In genomic region chr13:75825599-75825998, GRCh38 we compare ENCODE assay signal across 16 cellular contexts.
"Had no signal": no experiment of that assay in that cellular context is flagged by ENCODE, and none has a peak within 500 bp of the region (broad histone marks: within the 10 kb centered on the region; RNA-seq: fewer than 3 reads in every experiment).

No MANE protein-coding gene starts in this region.

- FAIRE-seq: colon, small intestine had no signal

- H3K4me1 Mint-ChIP-seq: activated T-helper 17 cell treated with anti-CD3 and anti-CD28 coated beads, Interleukin-2, amount 50 U/mL, for 72 hours; natural killer cell had no signal

- ATAC-seq: activated T-helper 17 cell treated with anti-CD3 and anti-CD28 coated beads, Interleukin-2, amount 50 U/mL, for 72 hours; left lobe of liver; natural killer cell had no signal

- H3K4me3 Mint-ChIP-seq: activated naive CD4-positive, alpha-beta T cell treated with anti-CD3 and anti-CD28 coated beads for 36 hours; activated T-helper 17 cell treated with anti-CD3 and anti-CD28 coated beads, Interleukin-2, amount 50 U/mL, for 72 hours; natural killer cell had no signal

- H3K4me1 ChIP-seq: right atrium auricular region, tibial artery, vagina had no signal

- H3K4me3 ChIP-seq: cardiac muscle cell, esophagus squamous epithelium, heart left ventricle, right atrium auricular region, tibial artery, vagina had no signal

- H3K27me3 ChIP-seq: cardiac muscle cell, esophagus squamous epithelium, heart left ventricle, right atrium auricular region, tibial artery, vagina had no signal

- H3K27ac ChIP-seq: cardiac muscle cell, esophagus squamous epithelium, heart left ventricle, right atrium auricular region, tibial artery, vagina, WERI-Rb-1 had no signal

- H3K36me3 Mint-ChIP-seq: natural killer cell had no signal

- H3K9me3 Mint-ChIP-seq: activated naive CD4-positive, alpha-beta T cell treated with anti-CD3 and anti-CD28 coated beads for 36 hours; natural killer cell had no signal

- H3K27ac Mint-ChIP-seq: activated naive CD4-positive, alpha-beta T cell treated with anti-CD3 and anti-CD28 coated beads for 36 hours; activated T-helper 17 cell treated with anti-CD3 and anti-CD28 coated beads, Interleukin-2, amount 50 U/mL, for 72 hours; natural killer cell had no signal

- DNase-seq: activated CD4-positive, alpha-beta T cell treated with anti-CD3 and anti-CD28 coated beads for 4 hours; activated naive CD4-positive, alpha-beta T cell treated with anti-CD3 and anti-CD28 coated beads for 36 hours; esophagus squamous epithelium; foreskin fibroblast; heart left ventricle; islet precursor cell; natural killer cell; small intestine; tibial artery; WERI-Rb-1 had no signal

- H3K36me3 ChIP-seq: vagina, WERI-Rb-1 had no signal

- H3K9me3 ChIP-seq: esophagus squamous epithelium, heart left ventricle, right atrium auricular region, tibial artery, vagina had no signal

- H3K27me3 Mint-ChIP-seq: activated T-helper 17 cell treated with anti-CD3 and anti-CD28 coated beads, Interleukin-2, amount 50 U/mL, for 72 hours had no signal
